14 cellular contexts compared by ENCODE assay signal in the genomic region with DNA sequence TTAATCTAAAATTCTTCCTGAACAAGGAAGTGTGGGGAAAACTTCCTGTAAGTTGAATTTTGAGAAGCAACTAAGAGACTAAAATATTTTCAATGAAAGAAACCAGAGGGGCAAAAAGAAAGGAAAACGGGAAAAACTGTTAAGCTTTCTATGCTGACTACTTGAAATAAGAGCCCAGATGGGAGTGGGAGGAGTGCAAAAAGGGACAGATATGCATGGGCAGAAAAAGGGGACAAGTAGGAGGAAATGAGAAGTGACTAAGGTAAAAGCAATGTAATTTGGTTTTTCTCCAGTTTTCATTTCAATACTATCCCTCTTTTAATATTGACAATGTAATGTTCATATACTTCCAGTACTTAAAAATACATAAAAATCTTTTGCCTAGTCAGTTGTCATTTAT. TPM values are rescaled to one million over a fixed set of nuclear protein-coding genes. Genes with fewer than 3 reads are reported as not detected.
"Had no signal": no experiment of that assay in that cellular context is flagged by ENCODE, and none has a peak within 500 bp of the region (broad histone marks: within the 10 kb centered on the region; RNA-seq: fewer than 3 reads in every experiment).

No MANE protein-coding gene starts in this region.

- H3K4me3 Mint-ChIP-seq: memory B cell; T-helper 2 cell treated with Interferon-gamma antibody and Interleukin-4, amounts not matched to agents 5 μg/mL and 100 μg/mL, for 36 hours had no signal

- H3K27ac Mint-ChIP-seq: memory B cell; T-helper 2 cell treated with Interferon-gamma antibody and Interleukin-4, amounts not matched to agents 5 μg/mL and 100 μg/mL, for 36 hours had no signal

- H3K9me3 Mint-ChIP-seq: memory B cell; T-helper 2 cell treated with Interferon-gamma antibody and Interleukin-4, amounts not matched to agents 5 μg/mL and 100 μg/mL, for 36 hours had no signal

- ATAC-seq: heart right ventricle had no signal

- FAIRE-seq: kidney had no signal

- DNase-seq: activated CD4-positive, CD25-positive, alpha-beta regulatory T cell treated with anti-CD3 and anti-CD28 coated beads, Interleukin-2, amount 50 U/mL, for 72 hours; cortex of kidney; effector CD8-positive, alpha-beta T cell; foreskin melanocyte; heart right ventricle; kidney; left ventricle myocardium inferior; retina; SHP77 treated with DMSO at 0.1 percent for 48 hours; substantia nigra; trophoblast cell had no signal

- H3K27me3 Mint-ChIP-seq: memory B cell had no signal

RNA-seq across cellular contexts. Expression of gene FGF8, which starts 31.2 kb away (rescaled TPM):
- total RNA-seq: cardiac septum, kidney, left ventricle myocardium inferior had no signal
